Comparison of ENCODE assay signal across 1 cellular context in genomic region chr16:85733155-85733838, GRCh38.
TF ChIP-seq lines count a peak whose summit lies in the region.

No MANE protein-coding gene starts in this region.

TF ChIP-seq in HepG2, 621 proteins besides CTCF, POLR2A, EP300 and RAD21 (continued from another document):
- TF ChIP-seq STAT6 (CRISPR knock-in tag; IDR thresholded peaks at IDR 0.05; ENCODE audit: borderline replicate concordance) = no peak
- no peak for TF ChIP-seq ATF2 (CRISPR knock-in tag; IDR thresholded peaks at IDR 0.05)
- TF ChIP-seq ELF4 (CRISPR knock-in tag; IDR thresholded peaks at IDR 0.05; ENCODE audit: borderline replicate concordance) = no peak
- TF ChIP-seq ZNF83 (CRISPR knock-in tag; IDR thresholded peaks at IDR 0.05; ENCODE audit: borderline replicate concordance) = no peak
- TF ChIP-seq ZNF75D (CRISPR knock-in tag; IDR thresholded peaks at IDR 0.05; ENCODE audit: borderline replicate concordance) = no peak
- TF ChIP-seq ZNF547 (CRISPR knock-in tag; IDR thresholded peaks at IDR 0.05) = no peak
- peak; percentile 68 for TF ChIP-seq ETV5 (CRISPR knock-in tag; IDR thresholded peaks at IDR 0.05; ENCODE audit: borderline replicate concordance)
- TF ChIP-seq TARDBP (CRISPR knock-in tag; IDR thresholded peaks at IDR 0.05) = no peak
- no peak for TF ChIP-seq XBP1 (CRISPR knock-in tag; IDR thresholded peaks at IDR 0.05)
- peak; percentile 30 for TF ChIP-seq ZNF18 (CRISPR knock-in tag; IDR thresholded peaks at IDR 0.05; ENCODE audit: insufficient replicate concordance)
- TF ChIP-seq GFI1 (CRISPR knock-in tag; IDR thresholded peaks at IDR 0.05; ENCODE audit: borderline replicate concordance) = no peak
- TF ChIP-seq KDM1A (CRISPR knock-in tag; IDR thresholded peaks at IDR 0.05) = no peak
- TF ChIP-seq ZNF724P (CRISPR knock-in tag; IDR thresholded peaks at IDR 0.05; ENCODE audit: borderline replicate concordance) = 0 out of 2 replicates have a peak, but pooled peaks have one; percentile 19
- no peak for TF ChIP-seq BATF2 (CRISPR knock-in tag; IDR thresholded peaks at IDR 0.05)
- no peak for TF ChIP-seq HMG20A (CRISPR knock-in tag; IDR thresholded peaks at IDR 0.05; ENCODE audit: borderline replicate concordance)
- no peak for TF ChIP-seq ZNF383 (CRISPR knock-in tag; IDR thresholded peaks at IDR 0.05; ENCODE audit: borderline replicate concordance)
- no peak for TF ChIP-seq ZNF761 (CRISPR knock-in tag; conservative IDR thresholded peaks at IDR 0.05)
- TF ChIP-seq CSRNP2 (CRISPR knock-in tag; conservative IDR thresholded peaks at IDR 0.05; ENCODE audit: low read depth) = no peak
- TF ChIP-seq YEATS2 (CRISPR knock-in tag; IDR thresholded peaks at IDR 0.05; ENCODE audit: borderline replicate concordance) = no peak
- TF ChIP-seq KMT2B (CRISPR knock-in tag; IDR thresholded peaks at IDR 0.05) = no peak
- no peak for TF ChIP-seq HDAC6 (IDR thresholded peaks at IDR 0.05; ENCODE audit: low read depth, low read length)
- TF ChIP-seq BCLAF1 (IDR thresholded peaks at IDR 0.05) = no peak
- TF ChIP-seq RXRB (CRISPR knock-in tag; IDR thresholded peaks at IDR 0.05; ENCODE audit: borderline replicate concordance) = peak; percentile 22; the same call in 1 of the 2 replicates
- TF ChIP-seq SP140L (CRISPR knock-in tag; IDR thresholded peaks at IDR 0.05; ENCODE audit: borderline replicate concordance) = no peak
- peak; percentile 24; the same call in 1 of the 2 replicates for TF ChIP-seq ZMYM2 (CRISPR knock-in tag; IDR thresholded peaks at IDR 0.05)
- TF ChIP-seq ZNF605 (CRISPR knock-in tag; IDR thresholded peaks at IDR 0.05) = no peak
- TF ChIP-seq CHD2 (IDR thresholded peaks at IDR 0.05; ENCODE audit: low read depth, low read length) = no peak
- no peak for TF ChIP-seq TBL1XR1 (IDR thresholded peaks at IDR 0.05; ENCODE audit: borderline replicate concordance, low read length, partially characterized antibody)
- TF ChIP-seq ZNF564 (CRISPR knock-in tag; IDR thresholded peaks at IDR 0.05) = no peak
- no peak for TF ChIP-seq TCF7 (IDR thresholded peaks at IDR 0.05; ENCODE audit: low read depth)
- TF ChIP-seq ZNF382 (CRISPR knock-in tag; IDR thresholded peaks at IDR 0.05; ENCODE audit: borderline replicate concordance) = no peak
- TF ChIP-seq NBN (conservative IDR thresholded peaks at IDR 0.05) = no peak
- TF ChIP-seq HDAC1 (CRISPR knock-in tag; IDR thresholded peaks at IDR 0.05) = peak; percentile 52
- TF ChIP-seq ZNF275 (CRISPR knock-in tag; IDR thresholded peaks at IDR 0.05; ENCODE audit: borderline replicate concordance) = no peak
- TF ChIP-seq ZNF33B (CRISPR knock-in tag; IDR thresholded peaks at IDR 0.05) = no peak
- peak; percentile 62; the same call in 1 of the 2 replicates for TF ChIP-seq PATZ1 (CRISPR knock-in tag; IDR thresholded peaks at IDR 0.05)
- TF ChIP-seq GZF1 (CRISPR knock-in tag; IDR thresholded peaks at IDR 0.05) = no peak
- TF ChIP-seq ZNF770 (CRISPR knock-in tag; IDR thresholded peaks at IDR 0.05) = no peak
- no peak for TF ChIP-seq ZNF891 (CRISPR knock-in tag; IDR thresholded peaks at IDR 0.05)
- TF ChIP-seq KDM3A (CRISPR knock-in tag; IDR thresholded peaks at IDR 0.05; ENCODE audit: low read depth) = no peak
- TF ChIP-seq ERF (CRISPR knock-in tag; IDR thresholded peaks at IDR 0.05) = no peak
- no peak for TF ChIP-seq MEIS1 (CRISPR knock-in tag; IDR thresholded peaks at IDR 0.05; ENCODE audit: borderline replicate concordance)
- TF ChIP-seq MTF2 (CRISPR knock-in tag; IDR thresholded peaks at IDR 0.05; ENCODE audit: borderline replicate concordance) = no peak
TF ChIP-seq in HepG2: peak in this region for 46.
